Comparison of ENCODE assay signal across 13 cellular contexts in genomic region chr9:88724241-88724805, GRCh38.
DNase-seq lines count a peak whose midpoint lies in the region; ATAC-seq and TF ChIP-seq lines count a peak whose summit lies in the region.
"Had no signal": no experiment of that assay in that cellular context is flagged by ENCODE, and none has a peak within 500 bp of the region (broad histone marks: within the 10 kb centered on the region; RNA-seq: fewer than 3 reads in every experiment).

No MANE protein-coding gene starts in this region.

- H2BK15ac ChIP-seq in IMR-90 (ENCODE audit: low read depth, low read length), result no peak overlapping the region

- H3K79me1 ChIP-seq in IMR-90 (ENCODE audit: low read depth in 1 of 2, low read length in 2 of 2) (no peaks in the 10 kb centered on the region), trophoblast cell (ENCODE audit: low read length) (no peaks in the 10 kb centered on the region)

- peak overlapping the region; percentile 46; the same call in 1 of the 2 replicates for H2BK20ac ChIP-seq in IMR-90 (ENCODE audit: low read depth, low read length)

- no peak overlapping the region for H3K4me2 ChIP-seq in IMR-90 (ENCODE audit: low read depth, low read length)
- no peak overlapping the region for H3K4me2 ChIP-seq in trophoblast cell (ENCODE audit: low read length)

- peak overlapping the region; percentile 81 for H3K18ac ChIP-seq in IMR-90 (ENCODE audit: low read depth, low read length)
- H3K18ac ChIP-seq in trophoblast cell (ENCODE audit: low read length), result no peak overlapping the region

- no peaks in the 10 kb centered on the region for H3K4me1 Mint-ChIP-seq in nephron
- H3K4me1 Mint-ChIP-seq: B cell had no signal

- H3K56ac ChIP-seq in IMR-90 (ENCODE audit: extremely low read depth, insufficient read depth, low read length), result no peak overlapping the region

- H3K27ac ChIP-seq in IMR-90 (ENCODE audit: insufficient read depth, low read length) (no peak overlapping the region), tibial nerve (no peak overlapping the region), trophoblast cell (ENCODE audit: low read depth, low read length) (no peak overlapping the region)

- H2AK5ac ChIP-seq in IMR-90 (ENCODE audit: low read depth, low read length) (no peak overlapping the region; the same call in 1 of the 2 replicates), trophoblast cell (ENCODE audit: low read length) (no peak overlapping the region)

- H3K36me3 Mint-ChIP-seq in nephron (ENCODE audit: low read depth), result no peaks in the 10 kb centered on the region

- H3K79me2 ChIP-seq in trophoblast cell (ENCODE audit: control insufficient read depth, insufficient read depth, low read length, poor library complexity), result no peaks in the 10 kb centered on the region

- H3K23ac ChIP-seq in IMR-90 (ENCODE audit: low read depth, low read length) (no peak overlapping the region), trophoblast cell (ENCODE audit: low read length) (no peak overlapping the region)

- H4K8ac ChIP-seq in IMR-90 (ENCODE audit: low read depth in 2 of 2, low read length in 2 of 2), result no peak overlapping the region
- no peak overlapping the region for H4K8ac ChIP-seq in trophoblast cell (ENCODE audit: low read depth, low read length)

- no peak for ATAC-seq in IMR-90 (ENCODE audit: low read depth)
- ATAC-seq in SK-N-SH treated with all-trans-retinoic acid at 6 μM for 48 hours, result peak; percentile 22; the same call in 1 of the 3 replicates
- ATAC-seq in left cardiac atrium, result peak; percentile 44 to 75
- ATAC-seq: HCT116 had no signal

- H2AFZ ChIP-seq in IMR-90 (replicated peaks; ENCODE audit: low read length, poor library complexity) (no peak overlapping the region), trophoblast cell (ENCODE audit: insufficient read depth, low read length, poor library complexity) (no peak overlapping the region)

- H4K20me1 ChIP-seq in IMR-90 (ENCODE audit: insufficient read depth, low read length), result no peaks in the 10 kb centered on the region

- H3K27me3 ChIP-seq in IMR-90 (ENCODE audit: control insufficient read depth, insufficient read depth, low read length) (0 out of 2 replicates have a peak, but pooled peaks cover 2% of the 10 kb centered on the region), tibial nerve (no peaks in the 10 kb centered on the region), trophoblast cell (ENCODE audit: insufficient read depth, low read length) (no peaks in the 10 kb centered on the region)

- H3K9me3 ChIP-seq in IMR-90 (ENCODE audit: control insufficient read depth, insufficient read depth, low read length) (no peaks in the 10 kb centered on the region), tibial nerve (no peaks in the 10 kb centered on the region), trophoblast cell (ENCODE audit: insufficient read depth, low read depth, low read length) (no peaks in the 10 kb centered on the region)

- TF ChIP-seq CTCF in IMR-90 (conservative IDR thresholded peaks at IDR 0.05; ENCODE audit: low read depth, low read length) (no peak), nephron (IDR thresholded peaks at IDR 0.05; ENCODE audit: unreplicated experiment in 3 of 3) (no peak), tibial nerve (IDR thresholded peaks at IDR 0.05) (no peak)

- H2AK9ac ChIP-seq in IMR-90 (replicated peaks; ENCODE audit: low read depth, low read length, poor library complexity), result no peak overlapping the region

- 0 out of 2 replicates have a peak, but pooled peaks cover 2% of the 10 kb centered on the region for H3K9me1 ChIP-seq in IMR-90 (ENCODE audit: insufficient read depth, low read length)

- TF ChIP-seq RAD21 in IMR-90 (IDR thresholded peaks at IDR 0.05; ENCODE audit: low read length), result no peak

- H2BK120ac ChIP-seq in IMR-90 (ENCODE audit: low read depth, low read length) (peak overlapping the region; percentile 20; the same call in 1 of the 2 replicates), trophoblast cell (ENCODE audit: insufficient read depth, low read length, poor library complexity) (no peak overlapping the region)

- H3K4ac ChIP-seq in IMR-90 (ENCODE audit: low read depth, low read length), result 0 out of 2 replicates have a peak overlapping the region, but pooled peaks have one; percentile 36
- no peak overlapping the region for H3K4ac ChIP-seq in trophoblast cell (ENCODE audit: low read depth, low read length)

- H3K14ac ChIP-seq in IMR-90 (replicated peaks; ENCODE audit: low read depth, low read length) (no peak overlapping the region), trophoblast cell (ENCODE audit: low read length) (no peak overlapping the region)

- POLR2A ChIA-PET in IMR-90 (lab: Charles Lee; ENCODE audit: unreplicated experiment), result no interaction called here

- H3K9me3 Mint-ChIP-seq in nephron, result peaks cover 2% of the 10 kb centered on the region
- H3K9me3 Mint-ChIP-seq: CD4-positive, alpha-beta T cell had no signal

- no peak for TF ChIP-seq EP300 in tibial nerve (IDR thresholded peaks at IDR 0.05)

- TF ChIP-seq POLR2A in IMR-90 (IDR thresholded peaks at IDR 0.05; ENCODE audit: low read depth, low read length) (no peak), tibial nerve (IDR thresholded peaks at IDR 0.05) (no peak)

- H3K4me1 ChIP-seq in IMR-90 (ENCODE audit: control insufficient read depth, insufficient read depth, low read length) (peaks cover 5% of the 10 kb centered on the region; the same call in 1 of the 2 replicates), tibial nerve (no peaks in the 10 kb centered on the region), trophoblast cell (ENCODE audit: control insufficient read depth in 1 of 2, insufficient read depth in 2 of 2, low read length in 2 of 2) (no peaks in the 10 kb centered on the region)

- dilution Hi-C loops in IMR-90 (cut with HindIII; ENCODE audit: low sequenced_read_pairs, unreplicated experiment), result no loop called here

- H3K4me3 Mint-ChIP-seq in nephron, result no peak overlapping the region
- H3K4me3 Mint-ChIP-seq: B cell; CD4-positive, alpha-beta T cell had no signal

- H3K9ac ChIP-seq in IMR-90 (ENCODE audit: low read depth, low read length), result no peak overlapping the region
- H3K9ac ChIP-seq in trophoblast cell (ENCODE audit: low read length), result no peak overlapping the region

- no peak overlapping the region for H2BK12ac ChIP-seq in trophoblast cell (ENCODE audit: low read length)

- H3K36me3 ChIP-seq in IMR-90 (ENCODE audit: control insufficient read depth, insufficient read depth, low read length) (no peaks in the 10 kb centered on the region), tibial nerve (no peaks in the 10 kb centered on the region), trophoblast cell (ENCODE audit: control insufficient read depth in 1 of 2, insufficient read depth in 2 of 2, low read length in 2 of 2) (no peaks in the 10 kb centered on the region)

- H2BK5ac ChIP-seq in IMR-90 (ENCODE audit: low read depth, low read length, poor library complexity, severe bottlenecking) (no peak overlapping the region), trophoblast cell (ENCODE audit: low read depth, low read length, poor library complexity) (no peak overlapping the region)

- no peak overlapping the region for H4K12ac ChIP-seq in trophoblast cell (ENCODE audit: low read depth, low read length)

- no TSS peak for BruUV-seq in IMR-90 (replicated peaks; lab: Mats Ljungman, UMichigan)

- no peak for DNase-seq in IMR-90
- DNase-seq in left cardiac atrium, result no peak
- no peak for DNase-seq in tibial nerve (ENCODE audit: low spot score in 2 of 2)
- no peak for DNase-seq in NCI-H82 treated with DMSO at 0.1 percent for 48 hours (lab: John Stamatoyannopoulos, UW; ENCODE audit: unreplicated experiment)
- DNase-seq in trophoblast cell, result no peak
- DNase-seq: C1 segment of cervical spinal cord; Calu3; CD4-positive, alpha-beta T cell; DMS 273 treated with DMSO at 0.1 percent for 48 hours had no signal

- peak overlapping the region in 2 of 3 experiments; percentile 71 to 95 for H3K27ac Mint-ChIP-seq in nephron
- H3K27ac Mint-ChIP-seq: B cell; CD4-positive, alpha-beta T cell had no signal

- in situ Hi-C loops in IMR-90 (cut with MboI; ENCODE audit: low sequenced_read_pairs), result no loop called here

- peak overlapping the region; percentile 9; the same call in 1 of the 2 replicates for H4K5ac ChIP-seq in IMR-90 (ENCODE audit: low read depth, low read length)

- H3K4me3 ChIP-seq in IMR-90 (ENCODE audit: insufficient read depth, low read depth, low read length) (no peak overlapping the region), tibial nerve (no peak overlapping the region), trophoblast cell (ENCODE audit: low read depth, low read length) (no peak overlapping the region)

- 100% methylated on average over 1 of the region's 6 CpGs; no CpG with 5 or more reads in 1 of the 2 experiments for WGBS in IMR-90 (ENCODE audit: extremely low coverage in 2 of 2, insufficient read length in 1 of 2), 2 experiments
- 46 to 60% methylated on average over 6 of the region's 6 CpGs for WGBS in tibial nerve, 2 donors
- WGBS in trophoblast cell (ENCODE audit: extremely low coverage, insufficient coverage, insufficient read length), result no CpG with 5 or more reads among the region's 6 CpGs

- H4K91ac ChIP-seq in IMR-90 (ENCODE audit: insufficient read depth, low read depth, low read length) (no peak overlapping the region; the same call in 1 of the 2 replicates), trophoblast cell (ENCODE audit: low read depth, low read length) (no peak overlapping the region)

- intact Hi-C loops in IMR-90 (cut with micrococcal nuclease), result loop anchor here (5.0 kb wide), 1 partner anchor 132 kb away; no protein-coding TSS in a partner anchor
- intact Hi-C loops in left cardiac atrium (cut with DNase I), result no loop called here

- H3K27me3 Mint-ChIP-seq in nephron (ENCODE audit: low read depth), result no peaks in the 10 kb centered on the region

- CTCF ChIA-PET in IMR-90 (lab: Yijun Ruan, JAX), result no interaction called here

TF ChIP-seq in IMR-90, 13 proteins besides CTCF, POLR2A, EP300 and RAD21 (continues in another document):
- TF ChIP-seq RFX5 (IDR thresholded peaks at IDR 0.05; ENCODE audit: low read depth, low read length) (no peak), MXI1 (IDR thresholded peaks at IDR 0.05; ENCODE audit: borderline replicate concordance, low read depth, low read length) (no peak), MAFK (IDR thresholded peaks at IDR 0.05; ENCODE audit: low read depth, low read length) (no peak), CEBPB (IDR thresholded peaks at IDR 0.05; ENCODE audit: low read depth, low read length) (no peak), MAZ (IDR thresholded peaks at IDR 0.05; ENCODE audit: borderline replicate concordance, low read depth, low read length) (no peak), CHD1 (IDR thresholded peaks at IDR 0.05; ENCODE audit: low read depth, low read length) (no peak)

TF ChIP-seq in SK-N-SH treated with all-trans-retinoic acid at 6 μM for 48 hours, 23 proteins besides CTCF, POLR2A, EP300 and RAD21:
- no peak for TF ChIP-seq ZNF565 (CRISPR knock-in tag; conservative IDR thresholded peaks at IDR 0.05; ENCODE audit: low read depth)
- no peak for TF ChIP-seq OSR1 (CRISPR knock-in tag; IDR thresholded peaks at IDR 0.05)
- TF ChIP-seq RARB (CRISPR knock-in tag; IDR thresholded peaks at IDR 0.05), result no peak
- no peak for TF ChIP-seq ISL1 (CRISPR knock-in tag; IDR thresholded peaks at IDR 0.05)
- no peak for TF ChIP-seq ZC3H10 (CRISPR knock-in tag; IDR thresholded peaks at IDR 0.05)
- no peak for TF ChIP-seq BACH2 (CRISPR knock-in tag; IDR thresholded peaks at IDR 0.05; ENCODE audit: borderline replicate concordance)
- TF ChIP-seq ZNF70 (CRISPR knock-in tag; IDR thresholded peaks at IDR 0.05), result no peak
- TF ChIP-seq ZNF8 (CRISPR knock-in tag; IDR thresholded peaks at IDR 0.05), result no peak
